In genomic region chr2:216387262-216387661, GRCh38 we compare ENCODE assay signal across 36 cellular contexts. TPM values are rescaled to one million over a fixed set of nuclear protein-coding genes. Genes with fewer than 3 reads are reported as not detected.
"Had no signal": no experiment of that assay in that cellular context is flagged by ENCODE, and none has a peak within 500 bp of the region (broad histone marks: within the 10 kb centered on the region; RNA-seq: fewer than 3 reads in every experiment).

No MANE protein-coding gene starts in this region.

- H3K9me3 ChIP-seq: adrenal gland, ascending aorta, body of pancreas had no signal

- DNase-seq: activated effector memory CD4-positive, alpha-beta T cell treated with anti-CD3 and anti-CD28 coated beads, Interleukin-2, amount 50 U/mL, for 16 hours; activated effector memory CD4-positive, alpha-beta T cell treated with Interleukin-2 at 50 U/mL for 16 hours; activated gamma-delta T cell; activated gamma-delta T cell treated with Interleukin-2 at 50 U/mL for 16 hours; activated naive CD4-positive, alpha-beta T cell; activated naive CD4-positive, alpha-beta T cell treated with anti-CD3 and anti-CD28 coated beads, Interleukin-2, amount 10 ng/mL, durations not matched to agents 7 days and 5 days; activated naive CD4-positive, alpha-beta T cell treated with Interleukin-2 at 50 U/mL for 16 hours; activated naive CD8-positive, alpha-beta T cell treated with anti-CD3 and anti-CD28 coated beads for 36 hours; activated naive CD8-positive, alpha-beta T cell treated with anti-CD3 and anti-CD28 coated beads, Interleukin-2, amount 10 ng/mL, durations not matched to agents 7 days and 5 days; activated naive CD8-positive, alpha-beta T cell treated with anti-CD3 and anti-CD28 coated beads, Interleukin-2, amount 50 U/mL, for 24 hours; activated T-cell treated with anti-CD3 and anti-CD28 coated beads, Interleukin-2, amount 50 U/mL, for 1 hour; activated T-cell treated with anti-CD3 and anti-CD28 coated beads, Interleukin-2, amount 50 U/mL, for 24 hours; activated T-cell treated with anti-CD3 and anti-CD28 coated beads, Interleukin-2, amount 50 U/mL, for 4 hours; activated T-cell treated with anti-CD3 and anti-CD28 coated beads, Interleukin-2, amount 50 U/mL, for 48 hours; adrenal gland; amniotic stem cell; amygdala; anterior cingulate cortex; aorta; body of pancreas; brain microvascular endothelial cell; caudate nucleus; central memory CD4-positive, alpha-beta T cell; cerebellar nuclear complex had no signal

- H3K4me3 ChIP-seq: adrenal gland, ascending aorta, body of pancreas, breast epithelium, cardiac muscle cell had no signal

- FAIRE-seq: astrocyte, bronchial epithelial cell had no signal

- H3K36me3 ChIP-seq: adrenal gland, ascending aorta, brain microvascular endothelial cell, breast epithelium, cardiac muscle cell had no signal

- H3K27me3 ChIP-seq: adrenal gland, ascending aorta, body of pancreas, brain microvascular endothelial cell, breast epithelium, cardiac muscle cell had no signal

- ATAC-seq: body of pancreas had no signal

- H3K4me1 ChIP-seq: adrenal gland, ascending aorta, body of pancreas, breast epithelium had no signal

- H3K27ac ChIP-seq: adrenal gland, ascending aorta, body of pancreas, brain microvascular endothelial cell, breast epithelium, cardiac muscle cell had no signal

RNA-seq across cellular contexts. Expression of gene MARCHF4, which starts 15.0 kb away (rescaled TPM):
- total RNA-seq: activated naive CD4-positive, alpha-beta T cell treated with anti-CD3 and anti-CD28 coated beads for 36 hours; activated naive CD4-positive, alpha-beta T cell treated with anti-CD3 and anti-CD28 coated beads, Interleukin-2, amount 50 U/mL, for 72 hours; activated naive CD8-positive, alpha-beta T cell treated with anti-CD3 and anti-CD28 coated beads for 36 hours; activated naive CD8-positive, alpha-beta T cell treated with anti-CD3 and anti-CD28 coated beads, Interleukin-2, amount 10 ng/mL, durations not matched to agents 7 days and 5 days; activated T-cell treated with anti-CD3 and anti-CD28 coated beads, Interleukin-2, amount 50 U/mL, for 4 hours; activated T-cell treated with anti-CD3 and anti-CD28 coated beads, Interleukin-2, amount 50 U/mL, for 72 hours; activated T-helper 1 cell treated with anti-CD3 and anti-CD28 coated beads, Interleukin-12 subunit alpha, Interleukin-12 subunit beta, Interleukin-2, Interleukin-4 antibody, amounts not matched to agents 30 ng/mL and 10 ng/mL and 1 ng/mL, durations not matched to agents 14 hours and 24 hours and 36 hours; activated T-helper 17 cell treated with anti-CD3 and anti-CD28 coated beads, Interleukin-2, amount 50 U/mL, for 72 hours; activated T-helper 2 cell treated with anti-CD3 and anti-CD28 coated beads, Interferon-gamma antibody, Interleukin-2, Interleukin-4, amounts not matched to agents 10 μg/mL and 5 μg/mL and 100 μg/mL, durations not matched to agents 14 hours and 24 hours and 36 hours; ascending aorta; breast epithelium; bronchial epithelial cell; cardiac muscle cell; cardiac septum had no signal
- polyA plus RNA-seq: aorta, cardiac muscle cell had no signal
